ENCODE assay signal across 5 cellular contexts in the genomic region with DNA sequence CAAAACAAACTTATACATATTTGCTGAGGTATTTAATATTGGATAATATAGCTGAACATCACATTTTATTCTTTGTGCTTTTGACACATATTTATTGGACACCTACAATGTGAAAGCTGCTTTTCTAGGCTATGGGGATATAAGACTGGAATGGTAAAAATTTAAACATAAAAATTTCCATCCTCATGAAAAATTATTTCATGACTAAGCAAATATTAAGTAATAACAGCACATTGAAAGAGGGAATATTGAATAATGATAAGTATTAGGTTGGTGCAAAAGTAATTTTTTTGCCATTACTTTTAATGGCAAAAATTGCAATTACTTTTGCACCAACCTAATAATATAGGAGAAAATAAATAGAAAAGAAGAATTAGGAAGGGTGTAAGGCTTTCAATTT.
"Had no signal": no experiment of that assay in that cellular context is flagged by ENCODE, and none has a peak within 500 bp of the region (broad histone marks: within the 10 kb centered on the region; RNA-seq: fewer than 3 reads in every experiment).

No MANE protein-coding gene starts in this region.

- DNase-seq: KBM-7, KG1 had no signal

- H3K27ac ChIP-seq: HL-60, KMS-11 had no signal

- H3K9ac ChIP-seq: KMS-11 had no signal

- H3K4me2 ChIP-seq: KMS-11 had no signal

- FAIRE-seq: HTR-8/SVneo had no signal
